ENCODE assay signal across 20 cellular contexts in the genomic region with DNA sequence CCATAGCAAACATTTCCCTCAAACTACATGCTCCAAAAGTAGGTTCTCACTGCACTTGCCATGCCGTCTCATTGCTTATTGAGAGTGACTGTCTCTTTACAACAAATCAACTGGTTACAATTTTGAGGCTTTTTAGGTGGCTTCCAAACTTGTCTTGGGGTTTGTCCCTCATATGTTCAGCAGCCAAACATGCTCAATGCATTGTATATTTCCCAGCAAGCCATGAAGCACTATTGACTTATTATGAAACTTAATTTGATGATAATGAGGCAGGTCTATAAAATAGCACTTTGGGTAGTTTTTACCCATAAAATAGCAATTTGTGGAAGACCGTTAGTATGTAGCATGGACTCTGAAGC.
DNase-seq lines count a peak whose midpoint lies in the region; ATAC-seq and TF ChIP-seq lines count a peak whose summit lies in the region.
"Had no signal": no experiment of that assay in that cellular context is flagged by ENCODE, and none has a peak within 500 bp of the region (broad histone marks: within the 10 kb centered on the region; RNA-seq: fewer than 3 reads in every experiment).

No MANE protein-coding gene starts in this region.

- no peaks in the 10 kb centered on the region for H3K36me3 ChIP-seq in endodermal cell (ENCODE audit: control insufficient read depth, insufficient read depth, low read length)
- no peaks in the 10 kb centered on the region for H3K36me3 ChIP-seq in trophoblast cell (ENCODE audit: control insufficient read depth in 1 of 2, insufficient read depth in 2 of 2, low read length in 2 of 2)
- no peaks in the 10 kb centered on the region for H3K36me3 ChIP-seq in spleen
- H3K36me3 ChIP-seq: ascending aorta had no signal

- H2BK15ac ChIP-seq in H9 (ENCODE audit: low read depth, low read length) = no peak overlapping the region

- H3K9ac ChIP-seq in H9 (ENCODE audit: extremely low read depth, insufficient read length, low read length) = no peak overlapping the region
- no peak overlapping the region for H3K9ac ChIP-seq in endodermal cell (ENCODE audit: extremely low read depth, low read length, poor library complexity, severe bottlenecking)
- no peak overlapping the region for H3K9ac ChIP-seq in trophoblast cell (ENCODE audit: low read length)
- H3K9ac ChIP-seq: parathyroid adenoma had no signal

- H4K91ac ChIP-seq in H9 (ENCODE audit: insufficient read length, low read depth, low read length) (no peak overlapping the region), trophoblast cell (ENCODE audit: low read depth, low read length) (no peak overlapping the region)

- no peak for TF ChIP-seq POLR2A in spleen (IDR thresholded peaks at IDR 0.05)

- H2AFZ ChIP-seq in H9 (ENCODE audit: low read length) (no peak overlapping the region), trophoblast cell (ENCODE audit: insufficient read depth, low read length, poor library complexity) (no peak overlapping the region)
- H2AFZ ChIP-seq: parathyroid adenoma had no signal

- H3K9me3 ChIP-seq in H9 (ENCODE audit: control insufficient read depth, low read depth, low read length) (no peaks in the 10 kb centered on the region), endodermal cell (ENCODE audit: control insufficient read depth, low read length) (no peaks in the 10 kb centered on the region), trophoblast cell (ENCODE audit: insufficient read depth, low read depth, low read length) (no peaks in the 10 kb centered on the region), spleen (no peaks in the 10 kb centered on the region)
- H3K9me3 ChIP-seq: ascending aorta, testis had no signal

- H2BK20ac ChIP-seq in H9 (ENCODE audit: low read depth, low read length, poor library complexity, severe bottlenecking) = no peak overlapping the region

- H3K27me3 Mint-ChIP-seq in activated CD4-positive, alpha-beta T cell treated with anti-CD3 and anti-CD28 coated beads for 36 hours = no peaks in the 10 kb centered on the region
- H3K27me3 Mint-ChIP-seq in H9 (ENCODE audit: low read depth) (no peaks in the 10 kb centered on the region), endodermal cell (ENCODE audit: insufficient read depth) (peaks cover 34% of the 10 kb centered on the region)
- H3K27me3 Mint-ChIP-seq: IgD-negative memory B cell had no signal

- no peak for DNase-seq in activated CD4-positive, alpha-beta T cell treated with anti-CD3 and anti-CD28 coated beads for 36 hours
- DNase-seq in activated CD4-positive, alpha-beta T cell treated with anti-CD3 and anti-CD28 coated beads for 4 hours = no peak
- DNase-seq in H9 (no peak), endodermal cell (no peak), trophoblast cell (no peak), spleen (no peak)
- no peak for DNase-seq in stimulated activated CD4-positive, alpha-beta T cell treated with anti-CD3 and anti-CD28 coated beads, Interleukin-2, amount 100 ng/mL, for 24 hours
- DNase-seq: activated CD4-positive, CD25-positive, alpha-beta regulatory T cell; activated effector memory CD4-positive, alpha-beta T cell treated with Interleukin-2 at 50 U/mL for 16 hours; cerebellar nuclear complex; DMS79 treated with DMSO at 0.1 percent for 48 hours; effector CD8-positive, alpha-beta T cell; H7; NCI-H187 treated with DMSO at 0.1 percent for 48 hours; stimulated activated CD4-positive, alpha-beta T cell treated with anti-CD3 and anti-CD28 coated beads, Interleukin-4, amount 100 ng/mL, for 4 hours; testis had no signal

- WGBS in H9 (ENCODE audit: extremely low coverage, insufficient read length, low lambda C conversion rate) = no CpG with 5 or more reads among the region's 2 CpGs
- 93 to 100% methylated on average over 1 to 2 of the region's 2 CpGs for WGBS in endodermal cell (ENCODE audit: insufficient coverage in 1 of 2, insufficient read length in 1 of 2), 2 experiments
- no CpG with 5 or more reads among the region's 2 CpGs for WGBS in trophoblast cell (ENCODE audit: extremely low coverage, insufficient coverage, insufficient read length)
- WGBS in spleen, 5 donors = 71 to 80% (median 76%) methylated on average over 2 of the region's 2 CpGs

- intact Hi-C loops in activated CD4-positive, alpha-beta T cell treated with anti-CD3 and anti-CD28 coated beads for 36 hours (cut with DNase I, micrococcal nuclease) = no loop called here
- intact Hi-C loops in spleen (cut with DNase I; ENCODE audit: low total_unique reads) = no loop called here

- no peak overlapping the region for H2BK12ac ChIP-seq in H9 (ENCODE audit: insufficient read length, low read depth, low read length)
- H2BK12ac ChIP-seq in trophoblast cell (ENCODE audit: low read length) = no peak overlapping the region

- no peaks in the 10 kb centered on the region for H4K20me1 ChIP-seq in H9 (ENCODE audit: control insufficient read depth, insufficient read depth, insufficient read length)

- H4K12ac ChIP-seq in trophoblast cell (ENCODE audit: low read depth, low read length) = no peak overlapping the region

- H3K14ac ChIP-seq in H9 (ENCODE audit: insufficient read depth, low read length) = no peak overlapping the region
- no peak overlapping the region for H3K14ac ChIP-seq in trophoblast cell (ENCODE audit: low read length)

- TF ChIP-seq CTCF in H9 (conservative IDR thresholded peaks at IDR 0.05) (no peak), endodermal cell (conservative IDR thresholded peaks at IDR 0.05) (no peak), spleen (IDR thresholded peaks at IDR 0.05 in 8 of 11, conservative IDR thresholded peaks at IDR 0.05 in 3 of 11) (no peak)

- H3K36me3 Mint-ChIP-seq in activated CD4-positive, alpha-beta T cell treated with anti-CD3 and anti-CD28 coated beads for 36 hours (ENCODE audit: low read depth) = peaks cover 2% of the 10 kb centered on the region
- H3K36me3 Mint-ChIP-seq in H9 (ENCODE audit: insufficient read depth in 1 of 3, low read depth in 3 of 3) (peaks cover 3 to 7% (median 4%) of the 10 kb centered on the region in 3 experiments; a peak in 5 of 7 replicates), endodermal cell (ENCODE audit: low read depth) (no peaks in the 10 kb centered on the region)

- H3K27me3 ChIP-seq in H9 (ENCODE audit: insufficient read depth, low read length) (no peaks in the 10 kb centered on the region), endodermal cell (ENCODE audit: control insufficient read depth, insufficient read depth, low read length, poor library complexity, severe bottlenecking) (peaks cover 30% of the 10 kb centered on the region), trophoblast cell (ENCODE audit: insufficient read depth, low read length) (no peaks in the 10 kb centered on the region), spleen (replicated peaks in 1 of 7) (no peaks in the 10 kb centered on the region)
- H3K27me3 ChIP-seq: ascending aorta, testis had no signal

- H3K27ac ChIP-seq in H9 (ENCODE audit: insufficient read length, low read depth, low read length) (no peak overlapping the region), endodermal cell (ENCODE audit: low read depth, low read length) (no peak overlapping the region), trophoblast cell (ENCODE audit: low read depth, low read length) (peak overlapping the region; percentile 88), spleen (peak overlapping the region in 3 of 8 donors; percentile 1 to 41 (median 10))
- H3K27ac ChIP-seq: ascending aorta, parathyroid adenoma, testis had no signal

- H3K4me2 ChIP-seq in H9 (ENCODE audit: insufficient read depth, insufficient read length, low read length) = no peak overlapping the region
- peak overlapping the region; percentile 27 for H3K4me2 ChIP-seq in trophoblast cell (ENCODE audit: low read length)

- H3K4me1 Mint-ChIP-seq in activated CD4-positive, alpha-beta T cell treated with anti-CD3 and anti-CD28 coated beads for 36 hours = peaks cover 46% of the 10 kb centered on the region
- H3K4me1 Mint-ChIP-seq in H9 (peaks cover 28 to 33% of the 10 kb centered on the region in 2 experiments), endodermal cell (peaks cover 21% of the 10 kb centered on the region)

- H4K8ac ChIP-seq in H9 (replicated peaks; ENCODE audit: insufficient read length, low read depth, low read length) (no peak overlapping the region), trophoblast cell (ENCODE audit: low read depth, low read length) (no peak overlapping the region)

- H2BK120ac ChIP-seq in H9 (ENCODE audit: low read depth, low read length, poor library complexity, severe bottlenecking) (no peak overlapping the region), trophoblast cell (ENCODE audit: insufficient read depth, low read length, poor library complexity) (peak overlapping the region; percentile 38)

- H3K9me3 Mint-ChIP-seq in activated CD4-positive, alpha-beta T cell treated with anti-CD3 and anti-CD28 coated beads for 36 hours (ENCODE audit: low read depth) = no peaks in the 10 kb centered on the region
- H3K9me3 Mint-ChIP-seq in H9 (no peaks in the 10 kb centered on the region), endodermal cell (no peaks in the 10 kb centered on the region)
- H3K9me3 Mint-ChIP-seq: IgD-negative memory B cell had no signal

- CTCF ChIA-PET in activated CD4-positive, alpha-beta T cell treated with anti-CD3 and anti-CD28 coated beads for 36 hours (lab: Charles Lee) = interaction anchor here (0.7 to 2.1 kb wide), 2 partner anchors 9 to 13 kb away, joined by 3 to 6 read pairs; no protein-coding TSS in a partner anchor

- H2BK5ac ChIP-seq in H9 (ENCODE audit: insufficient read length, low read length) (no peak overlapping the region), trophoblast cell (ENCODE audit: low read depth, low read length, poor library complexity) (peak overlapping the region; percentile 4)

- H3K56ac ChIP-seq in H9 (ENCODE audit: insufficient read length, low read depth, low read length) = no peak overlapping the region

- H2AK5ac ChIP-seq in H9 (ENCODE audit: insufficient read length, low read length) = no peak overlapping the region
- no peak overlapping the region for H2AK5ac ChIP-seq in trophoblast cell (ENCODE audit: low read length)

- no peaks in the 10 kb centered on the region for H3K23me2 ChIP-seq in H9 (ENCODE audit: insufficient read length, low read depth, low read length, poor library complexity, severe bottlenecking)

- H3K18ac ChIP-seq in H9 (ENCODE audit: insufficient read length, low read depth, low read length) (no peak overlapping the region), trophoblast cell (ENCODE audit: low read length) (no peak overlapping the region)

- H3K79me1 ChIP-seq in H9 (ENCODE audit: insufficient read depth, low read depth, low read length, poor library complexity, severe bottlenecking) (no peaks in the 10 kb centered on the region), trophoblast cell (ENCODE audit: low read length) (peaks cover 15% of the 10 kb centered on the region)

- H3K23ac ChIP-seq in H9 (ENCODE audit: insufficient read length, low read depth, low read length) = no peak overlapping the region
- H3K23ac ChIP-seq in trophoblast cell (ENCODE audit: low read length) = no peak overlapping the region

- H3K79me2 ChIP-seq in H9 (ENCODE audit: insufficient read depth, low read length) (no peaks in the 10 kb centered on the region; the same call in 1 of the 2 replicates), trophoblast cell (ENCODE audit: control insufficient read depth, insufficient read depth, low read length, poor library complexity) (peaks cover 16% of the 10 kb centered on the region)

- no peak overlapping the region for H4K5ac ChIP-seq in H9 (ENCODE audit: insufficient read length, low read depth, low read length)

- no peak overlapping the region for H3K4me3 ChIP-seq in endodermal cell (ENCODE audit: low read length)
- no peak overlapping the region for H3K4me3 ChIP-seq in trophoblast cell (ENCODE audit: low read depth, low read length)
- H3K4me3 ChIP-seq in spleen = no peak overlapping the region
- H3K4me3 ChIP-seq: ascending aorta, testis had no signal

- H3K4ac ChIP-seq in H9 (ENCODE audit: low read depth, low read length) (no peak overlapping the region), trophoblast cell (ENCODE audit: low read depth, low read length) (no peak overlapping the region)

- no peak overlapping the region for H3K4me3 Mint-ChIP-seq in activated CD4-positive, alpha-beta T cell treated with anti-CD3 and anti-CD28 coated beads for 36 hours
- H3K4me3 Mint-ChIP-seq in H9 (no peak overlapping the region; a peak in 1 of 5 replicates), endodermal cell (no peak overlapping the region)

- POLR2A ChIA-PET in activated CD4-positive, alpha-beta T cell treated with anti-CD3 and anti-CD28 coated beads for 36 hours (lab: Charles Lee) = interaction anchor here (0.6 kb wide), 1 partner anchor 88 kb away, joined by 3 read pairs; no protein-coding TSS in a partner anchor

- no peak overlapping the region for H3K27ac Mint-ChIP-seq in activated CD4-positive, alpha-beta T cell treated with anti-CD3 and anti-CD28 coated beads for 36 hours
- H3K27ac Mint-ChIP-seq in H9 (peak overlapping the region; percentile 4 to 92 (median 80); a peak in 4 of 7 replicates), endodermal cell (peak overlapping the region; percentile 75)

- no peak overlapping the region for H3T11ph ChIP-seq in H9 (ENCODE audit: low read length)

- ATAC-seq in activated CD4-positive, alpha-beta T cell treated with anti-CD3 and anti-CD28 coated beads for 36 hours = peak; percentile 57
- ATAC-seq in HG03095 (IDR thresholded peaks at IDR 0.05; ENCODE audit: unreplicated experiment) = no peak

- H3K4me1 ChIP-seq in H9 (ENCODE audit: insufficient read depth, low read length) (peaks cover 3% of the 10 kb centered on the region; the same call in 1 of the 2 replicates), endodermal cell (ENCODE audit: control insufficient read depth, insufficient read depth, low read length) (peaks cover 7% of the 10 kb centered on the region), trophoblast cell (ENCODE audit: control insufficient read depth in 1 of 2, insufficient read depth in 2 of 2, low read length in 2 of 2) (peaks cover 18 to 26% of the 10 kb centered on the region in 2 experiments), spleen (peaks cover 16 to 75% (median 40%) of the 10 kb centered on the region in 6 donors)
